1 cellular context compared by ENCODE assay signal in genomic region chr3:2623463-2623862, GRCh38.
TF ChIP-seq lines count a peak whose summit lies in the region.

No MANE protein-coding gene starts in this region.

TF ChIP-seq in GM23338, 12 proteins besides CTCF, POLR2A, EP300 and RAD21 (continued from another document):
- TF ChIP-seq ZNF462 (CRISPR knock-in tag; IDR thresholded peaks at IDR 0.05) = no peak
- TF ChIP-seq EZH2phosphoT487 (IDR thresholded peaks at IDR 0.05; ENCODE audit: unreplicated experiment) = no peak
- TF ChIP-seq POLR2AphosphoS5 (IDR thresholded peaks at IDR 0.05; ENCODE audit: low read depth) = no peak
- no peak for TF ChIP-seq STAT1 (IDR thresholded peaks at IDR 0.05; ENCODE audit: unreplicated experiment)
- TF ChIP-seq ZNF114 (CRISPR knock-in tag; IDR thresholded peaks at IDR 0.05) = no peak
TF ChIP-seq in GM23338: peak in this region for 0.
